Comparison of ENCODE assay signal across 11 cellular contexts in the genomic region with DNA sequence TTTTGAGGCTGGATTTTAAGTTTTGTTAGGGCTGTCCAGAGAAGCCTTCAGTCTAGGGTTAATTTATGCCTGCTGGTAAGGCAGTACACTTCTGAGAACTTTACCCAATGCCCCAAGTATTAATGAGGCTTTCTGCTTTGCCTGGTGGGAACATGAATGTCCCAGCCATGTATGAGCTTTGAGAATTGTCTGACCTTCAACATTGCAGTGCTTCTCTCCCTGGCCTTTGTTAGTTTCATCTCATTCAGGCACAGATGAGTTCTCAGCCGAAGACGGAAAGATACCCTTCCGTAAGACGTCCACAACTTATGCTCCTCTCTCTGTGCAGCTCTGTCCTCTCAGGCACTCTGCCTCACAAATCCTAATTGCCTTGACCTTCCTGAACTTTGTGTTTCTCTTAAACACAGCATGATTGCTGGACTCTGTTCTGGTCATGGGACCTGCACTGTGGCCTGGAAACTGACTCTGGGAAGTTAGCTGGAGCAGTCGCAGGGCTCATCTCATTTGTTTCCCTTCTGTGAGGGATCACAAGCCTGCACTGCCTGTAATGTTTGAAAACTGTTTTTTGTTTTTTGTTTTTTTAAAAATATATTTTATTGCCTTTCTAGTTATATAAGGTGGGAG. TPM values are rescaled to one million over a fixed set of nuclear protein-coding genes. Genes with fewer than 3 reads are reported as not detected.
DNase-seq lines count a peak whose midpoint lies in the region; ATAC-seq and TF ChIP-seq lines count a peak whose summit lies in the region.
"Had no signal": no experiment of that assay in that cellular context is flagged by ENCODE, and none has a peak within 500 bp of the region (broad histone marks: within the 10 kb centered on the region; RNA-seq: fewer than 3 reads in every experiment).

No MANE protein-coding gene starts in this region.

- no peaks in the 10 kb centered on the region for H3K36me3 ChIP-seq in ovary

- H3K4me1 ChIP-seq in right cardiac atrium (ENCODE audit: control insufficient read depth, insufficient read depth, low read length) (no peaks in the 10 kb centered on the region), ovary (ENCODE audit: insufficient read depth) (peaks cover 2% of the 10 kb centered on the region)

- TF ChIP-seq POLR2A in ovary (IDR thresholded peaks at IDR 0.05), result no peak

- H3K9me3 Mint-ChIP-seq in chondrocyte (ENCODE audit: low read depth), result no peaks in the 10 kb centered on the region
- H3K9me3 Mint-ChIP-seq: stimulated activated naive CD8-positive, alpha-beta T cell treated with anti-CD3 and anti-CD28 coated beads, Interleukin-15, Interleukin-2, amounts not matched to agents 100 ng/mL and 50 ng/mL, for 24 hours had no signal

- TF ChIP-seq CTCF in chondrocyte (IDR thresholded peaks at IDR 0.05), result no peak
- TF ChIP-seq CTCF in ovary (IDR thresholded peaks at IDR 0.05), result no peak

- H3K27ac ChIP-seq in right cardiac atrium (ENCODE audit: low read length) (peak overlapping the region; percentile 73), ovary (peak overlapping the region; percentile 23 to 66)
- H3K27ac ChIP-seq: SK-N-MC had no signal

- no peaks in the 10 kb centered on the region for H3K27me3 Mint-ChIP-seq in chondrocyte (ENCODE audit: low read depth)
- H3K27me3 Mint-ChIP-seq: stimulated activated naive CD8-positive, alpha-beta T cell treated with anti-CD3 and anti-CD28 coated beads, Interleukin-15, Interleukin-2, amounts not matched to agents 100 ng/mL and 50 ng/mL, for 24 hours had no signal

- WGBS in right cardiac atrium, result 29% methylated on average over 5 of the region's 5 CpGs
- 11 to 17% (median 14%) methylated on average over 5 of the region's 5 CpGs for WGBS in ovary, 3 donors

- H3K27me3 ChIP-seq in right cardiac atrium (ENCODE audit: control insufficient read depth, insufficient read depth) (no peaks in the 10 kb centered on the region), ovary (no peaks in the 10 kb centered on the region)

- peak; percentile 69 to 90 for ATAC-seq in right cardiac atrium
- no peak for ATAC-seq in GM18867 (IDR thresholded peaks at IDR 0.05; ENCODE audit: unreplicated experiment)

- DNase-seq in chondrocyte (ENCODE audit: low spot score) (no peak), right cardiac atrium (peak in 2 of 3 donors; percentile 45 to 49), ovary (peak; percentile 25 to 52 (median 48)), SIG-M5 treated with dmso at 0.1 percent for 504 hours (lab: John Stamatoyannopoulos, UW; ENCODE audit: unreplicated experiment) (no peak), NCI-H1417 (lab: John Stamatoyannopoulos, UW) (no peak)
- DNase-seq in activated CD4-positive, alpha-beta T cell treated with anti-CD3 and anti-CD28 coated beads for 4 hours, result no peak
- DNase-seq: GDM1, NCI-H2171 had no signal

- H3K4me3 Mint-ChIP-seq in chondrocyte (ENCODE audit: unreplicated experiment), result no peak overlapping the region
- H3K4me3 Mint-ChIP-seq: stimulated activated naive CD8-positive, alpha-beta T cell treated with anti-CD3 and anti-CD28 coated beads, Interleukin-15, Interleukin-2, amounts not matched to agents 100 ng/mL and 50 ng/mL, for 24 hours had no signal

- intact Hi-C loops in right cardiac atrium (cut with DNase I) (no loop called here), ovary (cut with DNase I) (no loop called here)

- H3K27ac Mint-ChIP-seq in chondrocyte (ENCODE audit: unreplicated experiment), result peak overlapping the region; percentile 1
- H3K27ac Mint-ChIP-seq: stimulated activated naive CD8-positive, alpha-beta T cell treated with anti-CD3 and anti-CD28 coated beads, Interleukin-15, Interleukin-2, amounts not matched to agents 100 ng/mL and 50 ng/mL, for 24 hours had no signal

- H3K9me3 ChIP-seq in right cardiac atrium (ENCODE audit: control insufficient read depth, low read length) (no peaks in the 10 kb centered on the region), ovary (no peaks in the 10 kb centered on the region)

- peaks cover 19% of the 10 kb centered on the region for H3K4me1 Mint-ChIP-seq in chondrocyte (ENCODE audit: low read depth)

- TF ChIP-seq EP300 in ovary (IDR thresholded peaks at IDR 0.05), result no peak

- H3K36me3 Mint-ChIP-seq in chondrocyte (ENCODE audit: low read depth), result no peaks in the 10 kb centered on the region

- H3K4me3 ChIP-seq in right cardiac atrium (ENCODE audit: low read length), result no peak overlapping the region
- no peak overlapping the region for H3K4me3 ChIP-seq in ovary
- H3K4me3 ChIP-seq: SK-N-MC had no signal

RNA-seq across cellular contexts. Expression of a gene that starts 15.7 kb away (rescaled TPM):
- 32.1 to 36.3 TPM (median 34.1 TPM) in 3 replicates for total RNA-seq in chondrocyte
- 100 to 1,000 TPM; 148 to 182 (median 165) TPM for total RNA-seq in right cardiac atrium
- 168 TPM for polyA plus RNA-seq in right cardiac atrium
- 10 to 100 TPM; 27.8 to 89.4 (median 38.3) TPM for total RNA-seq in ovary
- polyA plus RNA-seq in ovary, result 10 to 100 TPM; 25.8 to 27.7 TPM

RNA-seq across cellular contexts. Expression of a gene that starts 26.1 kb away (rescaled TPM):
- total RNA-seq in chondrocyte, result 0.05 TPM in 1 of 3 replicates, not detected in the others
- under 1 TPM in 1 of 4 donors, not detected in 3; 0.18 TPM for total RNA-seq in right cardiac atrium
- polyA plus RNA-seq in right cardiac atrium, result 0.05 TPM
- total RNA-seq in ovary, result not detected
- polyA plus RNA-seq in ovary, result under 1 TPM; 0.07 to 0.31 TPM

Comparison
In these comparisons a context has a peak if more than half of its experiments do, and no peak if none do; other contexts are left out.
1. DNase-seq: peak in right cardiac atrium (2 of 3) and ovary (5 of 5); none in chondrocyte (single experiment), SIG-M5 treated with dmso at 0.1 percent for 504 hours (single experiment), NCI-H1417 (0 of 3) and activated CD4-positive, alpha-beta T cell treated with anti-CD3 and anti-CD28 coated beads for 4 hours (0 of 2).